Comparison of ENCODE assay signal across 1 cellular context in genomic region chr22:27474112-27474571, GRCh38.
TF ChIP-seq lines count a peak whose summit lies in the region.

No MANE protein-coding gene starts in this region.

TF ChIP-seq in H1, 55 proteins besides CTCF, POLR2A, EP300 and RAD21:
- TF ChIP-seq ASH2L (IDR thresholded peaks at IDR 0.05; ENCODE audit: low read length) (no peak), EZH2 (IDR thresholded peaks at IDR 0.05; ENCODE audit: low read depth, low read length, severe bottlenecking) (no peak), KDM1A (IDR thresholded peaks at IDR 0.05; ENCODE audit: borderline replicate concordance, low read length) (no peak), MAX (IDR thresholded peaks at IDR 0.05) (no peak), RNF2 (IDR thresholded peaks at IDR 0.05; ENCODE audit: borderline replicate concordance, low read depth, low read length, missing control alignments, poor library complexity, severe bottlenecking) (no peak)
